Comparison of ENCODE assay signal across 14 cellular contexts in genomic region chr1:236020359-236021000, GRCh38. TPM values are rescaled to one million over a fixed set of nuclear protein-coding genes. Genes with fewer than 3 reads are reported as not detected.
DNase-seq lines count a peak whose midpoint lies in the region; ATAC-seq lines count a peak whose summit lies in the region.
"Had no signal": no experiment of that assay in that cellular context is flagged by ENCODE, and none has a peak within 500 bp of the region (broad histone marks: within the 10 kb centered on the region; RNA-seq: fewer than 3 reads in every experiment).

No MANE protein-coding gene starts in this region.

- H3K27me3 ChIP-seq in skeletal muscle satellite cell (ENCODE audit: control insufficient read depth, insufficient read depth, low read length), result no peaks in the 10 kb centered on the region
- H3K27me3 ChIP-seq: brain microvascular endothelial cell had no signal

- ATAC-seq in GM21447 (IDR thresholded peaks at IDR 0.05; ENCODE audit: unreplicated experiment), result no peak
- no peak for ATAC-seq in stimulated activated naive CD8-positive, alpha-beta T cell treated with anti-CD3 and anti-CD28 coated beads, Interleukin-15, amount 100 ng/mL, for 72 hours

- H3K36me3 ChIP-seq in skeletal muscle satellite cell (ENCODE audit: insufficient read depth, low read length), result peaks cover 63% of the 10 kb centered on the region

- H3K4me1 Mint-ChIP-seq in stimulated activated naive CD8-positive, alpha-beta T cell treated with anti-CD3 and anti-CD28 coated beads, Interleukin-15, amount 100 ng/mL, for 72 hours, result no peaks in the 10 kb centered on the region

- H3K9me3 Mint-ChIP-seq in stimulated activated naive CD8-positive, alpha-beta T cell treated with anti-CD3 and anti-CD28 coated beads, Interleukin-15, amount 100 ng/mL, for 72 hours, result no peaks in the 10 kb centered on the region
- H3K9me3 Mint-ChIP-seq: CD14-positive monocyte, WTC11 had no signal

- peak overlapping the region; percentile 20 for H3K4me2 ChIP-seq in skeletal muscle satellite cell (ENCODE audit: low read length)

- no peak overlapping the region for H3K27ac Mint-ChIP-seq in stimulated activated naive CD8-positive, alpha-beta T cell treated with anti-CD3 and anti-CD28 coated beads, Interleukin-15, amount 100 ng/mL, for 72 hours
- H3K27ac Mint-ChIP-seq: WTC11 had no signal

- in situ Hi-C loops in G401 (cut with HindIII; ENCODE audit: low sequenced_read_pairs), result no loop called here

- no peak overlapping the region for H3K4me3 ChIP-seq in skeletal muscle satellite cell (ENCODE audit: low read length)

- no peak overlapping the region for H3K4me3 Mint-ChIP-seq in stimulated activated naive CD8-positive, alpha-beta T cell treated with anti-CD3 and anti-CD28 coated beads, Interleukin-15, amount 100 ng/mL, for 72 hours
- H3K4me3 Mint-ChIP-seq: CD14-positive monocyte, WTC11 had no signal

- DNase-seq in G401 (ENCODE audit: low spot score) (peak; percentile 4), amniotic epithelial cell (ENCODE audit: low read depth) (peak; percentile 32), kidney glomerular epithelial cell (lab: John Stamatoyannopoulos, UW) (peak; percentile 9), NCI-H2029 treated with DMSO at 0.1 percent for 48 hours (lab: John Stamatoyannopoulos, UW) (no peak), NCI-H510A treated with DMSO at 0.1 percent for 48 hours (lab: John Stamatoyannopoulos, UW) (no peak)
- DNase-seq in stimulated activated naive CD8-positive, alpha-beta T cell treated with anti-CD3 and anti-CD28 coated beads, Interleukin-15, amount 100 ng/mL, for 72 hours, result no peak
- DNase-seq: activated T-cell treated with anti-CD3 and anti-CD28 coated beads, Interleukin-2, amount 50 U/mL, for 48 hours; brain microvascular endothelial cell; NCI-H1436 treated with DMSO at 0.1 percent for 48 hours; NCI-H82 had no signal

- H3K27me3 Mint-ChIP-seq in stimulated activated naive CD8-positive, alpha-beta T cell treated with anti-CD3 and anti-CD28 coated beads, Interleukin-15, amount 100 ng/mL, for 72 hours, result peaks cover 9% of the 10 kb centered on the region

- H3K4me1 ChIP-seq in skeletal muscle satellite cell (ENCODE audit: control insufficient read depth, insufficient read depth, low read length), result peaks cover 47% of the 10 kb centered on the region

- H3K9ac ChIP-seq in skeletal muscle satellite cell (ENCODE audit: low read depth, low read length), result peak overlapping the region; percentile 66

- no peaks in the 10 kb centered on the region for H3K9me3 ChIP-seq in skeletal muscle satellite cell (replicated peaks; ENCODE audit: low read length)

RNA-seq across cellular contexts. Expression of gene NID1, which starts 44.4 kb away (rescaled TPM):
- total RNA-seq in G401 (2014; rRNA removed; shearing (Covaris generic)), result 21.7 and 27.2 TPM in 2 replicates
- total RNA-seq in skeletal muscle satellite cell (2012; rRNA removed), result 97.1 and 159 TPM in 2 replicates

Comparison
In these comparisons a context has a peak if more than half of its experiments do, and no peak if none do; other contexts are left out.
1. DNase-seq: peak in G401 (single experiment), amniotic epithelial cell (single experiment) and kidney glomerular epithelial cell (single experiment); none in stimulated activated naive CD8-positive, alpha-beta T cell treated with anti-CD3 and anti-CD28 coated beads, Interleukin-15, amount 100 ng/mL, for 72 hours (0 of 2), NCI-H2029 treated with DMSO at 0.1 percent for 48 hours (single experiment) and NCI-H510A treated with DMSO at 0.1 percent for 48 hours (single experiment).